In the genomic region with DNA sequence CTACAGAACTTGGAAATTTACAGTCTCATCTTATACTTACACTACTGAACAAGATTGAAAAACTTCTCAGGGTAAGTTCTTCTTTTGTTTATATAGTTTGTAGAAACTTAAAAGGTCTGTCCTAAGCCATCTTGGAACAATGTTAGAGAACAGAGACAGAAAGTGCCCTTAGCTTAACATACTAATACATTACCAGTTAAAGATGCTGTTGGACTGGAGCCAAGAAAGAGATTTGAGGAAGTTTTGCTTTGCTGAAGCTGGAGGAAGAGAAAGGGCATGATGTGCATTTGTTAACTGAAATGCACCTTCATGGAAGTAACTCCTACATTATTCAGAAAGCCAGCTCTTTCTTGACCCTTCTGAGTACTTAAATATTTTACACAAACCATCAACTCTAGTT, we compare ENCODE assay signal across 11 cellular contexts.
A peak's percentile ranks its signal among the peaks of the same experiment; 100 is the strongest.
DNase-seq lines count a peak whose midpoint lies in the region; ATAC-seq, FAIRE-seq and TF ChIP-seq lines count a peak whose summit lies in the region.
"Had no signal": no experiment of that assay in that cellular context is flagged by ENCODE, and none has a peak within 500 bp of the region (broad histone marks: within the 10 kb centered on the region; RNA-seq: fewer than 3 reads in every experiment).

No MANE protein-coding gene starts in this region.

- H3K79me2 ChIP-seq in Karpas-422 (ENCODE audit: low read length) (peaks cover 32% of the 10 kb centered on the region), GM23248 (ENCODE audit: insufficient read depth) (no peaks in the 10 kb centered on the region)

- no peaks in the 10 kb centered on the region for H3F3A ChIP-seq in GM23248 (ENCODE audit: insufficient read depth)

- H3K4me1 ChIP-seq in Karpas-422 (ENCODE audit: low read length) (peaks cover 33% of the 10 kb centered on the region), GM23248 (ENCODE audit: insufficient read depth) (no peaks in the 10 kb centered on the region), testis (no peaks in the 10 kb centered on the region)

- no peaks in the 10 kb centered on the region for H3K9me2 ChIP-seq in Karpas-422 (replicated peaks; ENCODE audit: insufficient read depth, low read length)
- H3K9me2 ChIP-seq in GM23248 (ENCODE audit: insufficient read depth): no peaks in the 10 kb centered on the region

- no peak overlapping the region for H3K4me3 ChIP-seq in Karpas-422 (ENCODE audit: low read length)
- no peak overlapping the region for H3K4me3 ChIP-seq in GM23248
- H3K4me3 ChIP-seq in testis: no peak overlapping the region

- H3K27me3 ChIP-seq in Karpas-422 (ENCODE audit: low read length) (no peaks in the 10 kb centered on the region), GM23248 (replicated peaks; ENCODE audit: insufficient read depth) (no peaks in the 10 kb centered on the region), testis (no peaks in the 10 kb centered on the region)

- in situ Hi-C loops in ACHN (cut with HindIII; ENCODE audit: low pct_ligation_motif_present, low pct_unique_long_range_greater_than_20kb, low sequenced_read_pairs): no loop called here
- in situ Hi-C loops in GM23248 (cut with MboI): no loop called here

- H3K9me3 ChIP-seq in Karpas-422 (ENCODE audit: low read length) (no peaks in the 10 kb centered on the region), GM23248 (ENCODE audit: low read depth) (no peaks in the 10 kb centered on the region), testis (no peaks in the 10 kb centered on the region)

- intact Hi-C loops in testis (cut with DNase I; ENCODE audit: low total_unique reads): no loop called here

- DNase-seq in ACHN (peak; percentile 42), Karpas-422 (peak; percentile 83), globus pallidus (ENCODE audit: low spot score) (peak; percentile 52), GM23248 (no peak), testis (no peak), NCI-H2081 (lab: John Stamatoyannopoulos, UW) (no peak), GM12892 (ENCODE audit: insufficient read length) (no peak)
- DNase-seq: activated effector memory CD4-positive, alpha-beta T cell treated with anti-CD3 and anti-CD28 coated beads, Interleukin-2, amount 50 U/mL, for 16 hours; NCI-H1436; T-helper 9 cell had no signal

- TF ChIP-seq POLR2A in testis (IDR thresholded peaks at IDR 0.05): no peak
- no peak for TF ChIP-seq POLR2A in GM12892 (IDR thresholded peaks at IDR 0.05; ENCODE audit: low read depth, low read length)

- H2AFZ ChIP-seq in Karpas-422 (ENCODE audit: low read length) (no peak overlapping the region), GM23248 (no peak overlapping the region)

- H3K27ac ChIP-seq in Karpas-422 (ENCODE audit: low read length) (peak overlapping the region; percentile 73), GM23248 (no peak overlapping the region), testis (no peak overlapping the region)

- H3K9ac ChIP-seq in Karpas-422 (ENCODE audit: low read length): no peak overlapping the region
- no peak overlapping the region for H3K9ac ChIP-seq in GM23248

- peak overlapping the region; percentile 36 for H3K4me2 ChIP-seq in Karpas-422 (ENCODE audit: low read depth, low read length, poor library complexity, severe bottlenecking)
- H3K4me2 ChIP-seq in GM23248 (ENCODE audit: unreplicated experiment): no peak overlapping the region

- peaks cover 67% of the 10 kb centered on the region for H3K36me3 ChIP-seq in Karpas-422 (ENCODE audit: insufficient read depth, low read length)
- H3K36me3 ChIP-seq in GM23248 (ENCODE audit: low read depth): peaks cover 44% of the 10 kb centered on the region
- no peaks in the 10 kb centered on the region for H3K36me3 ChIP-seq in testis (ENCODE audit: low read depth, missing control alignments)

- peak; percentile 73 for ATAC-seq in GM19397 (IDR thresholded peaks at IDR 0.05; ENCODE audit: unreplicated experiment)

- no peak for TF ChIP-seq CTCF in testis (IDR thresholded peaks at IDR 0.05)

- no peak for FAIRE-seq in GM12892 (lab: Jason Lieb, UNC)

- no peaks in the 10 kb centered on the region for H4K20me1 ChIP-seq in Karpas-422 (ENCODE audit: insufficient read depth, low read depth, low read length)
- H4K20me1 ChIP-seq in GM23248 (ENCODE audit: insufficient read depth): no peaks in the 10 kb centered on the region

Comparison
In these comparisons a context has a peak if more than half of its experiments do, and no peak if none do; other contexts are left out.
1. DNase-seq: peak in ACHN (single experiment), Karpas-422 (single experiment) and globus pallidus (single experiment); none in GM23248 (single experiment), testis (single experiment), NCI-H2081 (0 of 2) and GM12892 (single experiment).